10 cellular contexts compared by ENCODE assay signal in the genomic region with DNA sequence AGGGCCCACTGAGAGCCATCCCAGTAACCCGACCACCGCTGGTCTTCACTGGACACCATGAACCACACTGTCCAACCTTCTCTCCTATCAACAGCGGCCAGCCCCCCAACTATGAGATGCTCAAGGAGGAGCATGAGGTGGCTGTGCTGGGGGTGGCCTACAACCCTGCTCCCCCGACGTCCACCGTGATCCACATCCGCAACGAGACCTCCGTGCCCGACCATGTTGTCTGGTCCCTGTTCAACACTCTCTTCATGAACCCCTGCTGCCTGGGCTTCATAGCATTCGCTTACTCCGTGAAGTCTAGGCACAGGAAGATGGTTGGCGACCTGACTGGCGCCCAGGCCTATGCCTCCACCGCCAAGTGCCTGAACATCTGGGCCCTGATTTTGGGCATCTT.
"Had no signal": no experiment of that assay in that cellular context is flagged by ENCODE, and none has a peak within 500 bp of the region (broad histone marks: within the 10 kb centered on the region; RNA-seq: fewer than 3 reads in every experiment).

No MANE protein-coding gene starts in this region.

- H3K9me3 ChIP-seq: HAP-1 had no signal

- H3K4me1 Mint-ChIP-seq: GM23338, H9 had no signal

- H3K4me3 Mint-ChIP-seq: GM23338, H9 had no signal

- FAIRE-seq: H1, H54 had no signal

- H3K27ac Mint-ChIP-seq: GM23338 had no signal

- H3K4me2 ChIP-seq: GM23338 had no signal

- DNase-seq: GM23248, GOT3, H7, H9, HCEC 1CT had no signal

- H2AFZ ChIP-seq: GM23248, GM23338 had no signal

- H3K4me3 ChIP-seq: GM23248, GM23338, HAP-1 had no signal

- H3K27ac ChIP-seq: GM23248 had no signal

- H3K4me1 ChIP-seq: HAP-1 had no signal

- H3K36me3 ChIP-seq: HAP-1 had no signal

- H3K9ac ChIP-seq: GM23248 had no signal

- ATAC-seq: GM23338, HCT116 had no signal
